ENCODE assay signal across 1 cellular context in the genomic region with DNA sequence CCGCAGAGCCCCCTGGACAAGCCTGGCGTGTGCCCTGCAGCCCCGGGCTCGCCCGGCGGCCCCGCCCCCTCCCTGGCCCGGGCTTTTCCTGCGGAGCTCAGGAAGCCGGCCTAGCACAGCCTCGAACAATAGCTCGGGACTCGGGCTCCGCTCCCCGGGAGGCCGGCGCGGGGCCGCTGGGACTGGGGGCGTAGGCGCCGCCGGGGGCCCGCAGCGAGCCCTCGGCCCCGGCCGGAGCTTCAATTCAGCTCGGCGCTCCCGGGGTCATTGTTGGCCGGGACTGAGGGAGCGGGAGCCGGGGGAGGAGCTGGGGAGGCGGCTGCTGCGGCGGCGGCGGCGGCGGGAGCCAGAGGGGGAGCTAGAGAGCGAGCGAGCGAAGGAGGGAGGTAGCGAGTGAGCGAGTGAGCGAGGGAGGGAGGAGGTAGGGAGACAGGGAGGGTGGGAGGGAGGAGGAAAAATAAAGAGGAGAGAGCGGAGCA.
A peak's percentile ranks its signal among the peaks of the same experiment; 100 is the strongest.
TF ChIP-seq lines count a peak whose summit lies in the region.

No MANE protein-coding gene starts in this region.

TF ChIP-seq in Ishikawa, 13 proteins besides CTCF, POLR2A, EP300 and RAD21 (continued from another document):
- TF ChIP-seq, protein P1, sequence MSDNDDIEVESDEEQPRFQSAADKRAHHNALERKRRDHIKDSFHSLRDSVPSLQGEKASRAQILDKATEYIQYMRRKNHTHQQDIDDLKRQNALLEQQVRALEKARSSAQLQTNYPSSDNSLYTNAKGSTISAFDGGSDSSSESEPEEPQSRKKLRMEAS (IDR thresholded peaks at IDR 0.05) = 0 out of 2 replicates have a peak, but pooled peaks have one; percentile 25
- TF ChIP-seq, protein P2, sequence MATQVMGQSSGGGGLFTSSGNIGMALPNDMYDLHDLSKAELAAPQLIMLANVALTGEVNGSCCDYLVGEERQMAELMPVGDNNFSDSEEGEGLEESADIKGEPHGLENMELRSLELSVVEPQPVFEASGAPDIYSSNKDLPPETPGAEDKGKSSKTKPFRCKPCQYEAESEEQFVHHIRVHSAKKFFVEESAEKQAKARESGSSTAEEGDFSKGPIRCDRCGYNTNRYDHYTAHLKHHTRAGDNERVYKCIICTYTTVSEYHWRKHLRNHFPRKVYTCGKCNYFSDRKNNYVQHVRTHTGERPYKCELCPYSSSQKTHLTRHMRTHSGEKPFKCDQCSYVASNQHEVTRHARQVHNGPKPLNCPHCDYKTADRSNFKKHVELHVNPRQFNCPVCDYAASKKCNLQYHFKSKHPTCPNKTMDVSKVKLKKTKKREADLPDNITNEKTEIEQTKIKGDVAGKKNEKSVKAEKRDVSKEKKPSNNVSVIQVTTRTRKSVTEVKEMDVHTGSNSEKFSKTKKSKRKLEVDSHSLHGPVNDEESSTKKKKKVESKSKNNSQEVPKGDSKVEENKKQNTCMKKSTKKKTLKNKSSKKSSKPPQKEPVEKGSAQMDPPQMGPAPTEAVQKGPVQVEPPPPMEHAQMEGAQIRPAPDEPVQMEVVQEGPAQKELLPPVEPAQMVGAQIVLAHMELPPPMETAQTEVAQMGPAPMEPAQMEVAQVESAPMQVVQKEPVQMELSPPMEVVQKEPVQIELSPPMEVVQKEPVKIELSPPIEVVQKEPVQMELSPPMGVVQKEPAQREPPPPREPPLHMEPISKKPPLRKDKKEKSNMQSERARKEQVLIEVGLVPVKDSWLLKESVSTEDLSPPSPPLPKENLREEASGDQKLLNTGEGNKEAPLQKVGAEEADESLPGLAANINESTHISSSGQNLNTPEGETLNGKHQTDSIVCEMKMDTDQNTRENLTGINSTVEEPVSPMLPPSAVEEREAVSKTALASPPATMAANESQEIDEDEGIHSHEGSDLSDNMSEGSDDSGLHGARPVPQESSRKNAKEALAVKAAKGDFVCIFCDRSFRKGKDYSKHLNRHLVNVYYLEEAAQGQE (IDR thresholded peaks at IDR 0.05; ENCODE audit: low read depth) = no peak
